ENCODE assay signal across 1 cellular context in the genomic region with DNA sequence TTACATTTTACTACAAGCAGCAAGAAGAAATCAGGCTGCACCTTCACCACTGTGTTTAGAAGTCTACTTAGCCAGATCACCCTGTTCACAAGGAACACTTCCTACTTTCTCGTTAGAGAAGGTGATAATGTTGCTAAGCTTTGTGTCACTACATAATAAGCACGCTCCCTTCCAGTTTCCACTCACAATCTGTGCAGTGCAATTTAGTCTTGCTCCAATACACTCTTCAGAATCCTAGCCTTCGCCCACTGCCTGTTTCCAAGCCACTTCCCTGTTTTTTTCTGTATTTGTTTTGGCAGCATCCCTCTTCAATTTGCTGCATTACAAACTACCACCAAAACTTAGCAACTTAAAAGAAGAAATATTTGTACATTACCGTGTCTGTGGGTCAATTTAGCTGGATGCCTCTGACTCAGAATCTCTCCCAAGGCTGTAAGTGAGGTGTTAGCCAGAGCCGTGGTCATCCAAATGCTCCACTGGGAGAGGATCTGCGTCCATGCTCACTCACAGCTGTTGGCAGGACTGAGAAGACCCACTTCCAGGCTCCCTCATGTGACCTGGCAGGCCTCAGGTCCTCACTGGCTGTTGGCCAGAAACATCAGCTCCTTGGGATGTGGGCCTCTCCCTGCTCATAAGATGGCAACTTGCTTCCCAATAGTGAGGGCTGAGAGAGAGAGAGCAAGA.
TF ChIP-seq lines count a peak whose summit lies in the region.

No MANE protein-coding gene starts in this region.

TF ChIP-seq in GM23338, 12 proteins besides CTCF, POLR2A, EP300 and RAD21 (continued from another document):
- TF ChIP-seq, protein P1, sequence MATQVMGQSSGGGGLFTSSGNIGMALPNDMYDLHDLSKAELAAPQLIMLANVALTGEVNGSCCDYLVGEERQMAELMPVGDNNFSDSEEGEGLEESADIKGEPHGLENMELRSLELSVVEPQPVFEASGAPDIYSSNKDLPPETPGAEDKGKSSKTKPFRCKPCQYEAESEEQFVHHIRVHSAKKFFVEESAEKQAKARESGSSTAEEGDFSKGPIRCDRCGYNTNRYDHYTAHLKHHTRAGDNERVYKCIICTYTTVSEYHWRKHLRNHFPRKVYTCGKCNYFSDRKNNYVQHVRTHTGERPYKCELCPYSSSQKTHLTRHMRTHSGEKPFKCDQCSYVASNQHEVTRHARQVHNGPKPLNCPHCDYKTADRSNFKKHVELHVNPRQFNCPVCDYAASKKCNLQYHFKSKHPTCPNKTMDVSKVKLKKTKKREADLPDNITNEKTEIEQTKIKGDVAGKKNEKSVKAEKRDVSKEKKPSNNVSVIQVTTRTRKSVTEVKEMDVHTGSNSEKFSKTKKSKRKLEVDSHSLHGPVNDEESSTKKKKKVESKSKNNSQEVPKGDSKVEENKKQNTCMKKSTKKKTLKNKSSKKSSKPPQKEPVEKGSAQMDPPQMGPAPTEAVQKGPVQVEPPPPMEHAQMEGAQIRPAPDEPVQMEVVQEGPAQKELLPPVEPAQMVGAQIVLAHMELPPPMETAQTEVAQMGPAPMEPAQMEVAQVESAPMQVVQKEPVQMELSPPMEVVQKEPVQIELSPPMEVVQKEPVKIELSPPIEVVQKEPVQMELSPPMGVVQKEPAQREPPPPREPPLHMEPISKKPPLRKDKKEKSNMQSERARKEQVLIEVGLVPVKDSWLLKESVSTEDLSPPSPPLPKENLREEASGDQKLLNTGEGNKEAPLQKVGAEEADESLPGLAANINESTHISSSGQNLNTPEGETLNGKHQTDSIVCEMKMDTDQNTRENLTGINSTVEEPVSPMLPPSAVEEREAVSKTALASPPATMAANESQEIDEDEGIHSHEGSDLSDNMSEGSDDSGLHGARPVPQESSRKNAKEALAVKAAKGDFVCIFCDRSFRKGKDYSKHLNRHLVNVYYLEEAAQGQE (IDR thresholded peaks at IDR 0.05; ENCODE audit: unreplicated experiment), result no peak
- TF ChIP-seq ZNF331 (CRISPR knock-in tag; IDR thresholded peaks at IDR 0.05; ENCODE audit: low read depth), result no peak
